ENCODE assay signal across 1 cellular context in the genomic region with DNA sequence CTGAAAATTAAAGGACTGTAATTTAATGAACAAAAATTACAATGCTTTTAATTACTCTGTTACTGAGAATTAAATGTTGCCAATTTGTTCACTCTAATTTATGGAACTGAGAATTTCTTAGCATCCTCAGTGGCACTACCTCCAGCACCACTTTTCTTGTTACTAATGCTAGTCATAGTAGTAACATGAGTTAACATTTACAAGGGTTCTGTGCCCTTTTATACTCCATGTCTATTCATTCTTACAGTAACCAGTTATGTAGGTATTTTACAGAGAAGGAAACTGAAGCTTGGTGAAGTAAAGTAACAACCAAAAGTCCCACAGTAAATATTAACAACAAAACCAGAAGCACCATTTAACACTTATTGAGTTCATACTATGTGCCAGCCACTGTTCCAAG.
TF ChIP-seq lines count a peak whose summit lies in the region.

No MANE protein-coding gene starts in this region.

TF ChIP-seq in GM12878, 131 proteins besides CTCF, POLR2A, EP300 and RAD21:
- TF ChIP-seq, protein P1, sequence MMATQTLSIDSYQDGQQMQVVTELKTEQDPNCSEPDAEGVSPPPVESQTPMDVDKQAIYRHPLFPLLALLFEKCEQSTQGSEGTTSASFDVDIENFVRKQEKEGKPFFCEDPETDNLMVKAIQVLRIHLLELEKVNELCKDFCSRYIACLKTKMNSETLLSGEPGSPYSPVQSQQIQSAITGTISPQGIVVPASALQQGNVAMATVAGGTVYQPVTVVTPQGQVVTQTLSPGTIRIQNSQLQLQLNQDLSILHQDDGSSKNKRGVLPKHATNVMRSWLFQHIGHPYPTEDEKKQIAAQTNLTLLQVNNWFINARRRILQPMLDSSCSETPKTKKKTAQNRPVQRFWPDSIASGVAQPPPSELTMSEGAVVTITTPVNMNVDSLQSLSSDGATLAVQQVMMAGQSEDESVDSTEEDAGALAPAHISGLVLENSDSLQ (IDR thresholded peaks at IDR 0.05) = no peak
- TF ChIP-seq, protein P2, sequence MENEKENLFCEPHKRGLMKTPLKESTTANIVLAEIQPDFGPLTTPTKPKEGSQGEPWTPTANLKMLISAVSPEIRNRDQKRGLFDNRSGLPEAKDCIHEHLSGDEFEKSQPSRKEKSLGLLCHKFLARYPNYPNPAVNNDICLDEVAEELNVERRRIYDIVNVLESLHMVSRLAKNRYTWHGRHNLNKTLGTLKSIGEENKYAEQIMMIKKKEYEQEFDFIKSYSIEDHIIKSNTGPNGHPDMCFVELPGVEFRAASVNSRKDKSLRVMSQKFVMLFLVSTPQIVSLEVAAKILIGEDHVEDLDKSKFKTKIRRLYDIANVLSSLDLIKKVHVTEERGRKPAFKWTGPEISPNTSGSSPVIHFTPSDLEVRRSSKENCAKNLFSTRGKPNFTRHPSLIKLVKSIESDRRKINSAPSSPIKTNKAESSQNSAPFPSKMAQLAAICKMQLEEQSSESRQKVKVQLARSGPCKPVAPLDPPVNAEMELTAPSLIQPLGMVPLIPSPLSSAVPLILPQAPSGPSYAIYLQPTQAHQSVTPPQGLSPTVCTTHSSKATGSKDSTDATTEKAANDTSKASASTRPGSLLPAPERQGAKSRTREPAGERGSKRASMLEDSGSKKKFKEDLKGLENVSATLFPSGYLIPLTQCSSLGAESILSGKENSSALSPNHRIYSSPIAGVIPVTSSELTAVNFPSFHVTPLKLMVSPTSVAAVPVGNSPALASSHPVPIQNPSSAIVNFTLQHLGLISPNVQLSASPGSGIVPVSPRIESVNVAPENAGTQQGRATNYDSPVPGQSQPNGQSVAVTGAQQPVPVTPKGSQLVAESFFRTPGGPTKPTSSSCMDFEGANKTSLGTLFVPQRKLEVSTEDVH (IDR thresholded peaks at IDR 0.05; ENCODE audit: low read depth, partially characterized antibody) = no peak
- TF ChIP-seq BMI1 (IDR thresholded peaks at IDR 0.05; ENCODE audit: borderline replicate concordance) (no peak), SREBF2 (IDR thresholded peaks at IDR 0.05; ENCODE audit: low read length) (no peak), HDAC6 (IDR thresholded peaks at IDR 0.05; ENCODE audit: unreplicated experiment) (no peak), SPI1 (IDR thresholded peaks at IDR 0.05; ENCODE audit: borderline replicate concordance, insufficient read depth, low read depth, low read length) (no peak), SIN3A (IDR thresholded peaks at IDR 0.05; ENCODE audit: low read depth, low read length) (no peak), MTA3 (IDR thresholded peaks at IDR 0.05; ENCODE audit: borderline replicate concordance, low read length) (no peak)
- TF ChIP-seq, protein P3, sequence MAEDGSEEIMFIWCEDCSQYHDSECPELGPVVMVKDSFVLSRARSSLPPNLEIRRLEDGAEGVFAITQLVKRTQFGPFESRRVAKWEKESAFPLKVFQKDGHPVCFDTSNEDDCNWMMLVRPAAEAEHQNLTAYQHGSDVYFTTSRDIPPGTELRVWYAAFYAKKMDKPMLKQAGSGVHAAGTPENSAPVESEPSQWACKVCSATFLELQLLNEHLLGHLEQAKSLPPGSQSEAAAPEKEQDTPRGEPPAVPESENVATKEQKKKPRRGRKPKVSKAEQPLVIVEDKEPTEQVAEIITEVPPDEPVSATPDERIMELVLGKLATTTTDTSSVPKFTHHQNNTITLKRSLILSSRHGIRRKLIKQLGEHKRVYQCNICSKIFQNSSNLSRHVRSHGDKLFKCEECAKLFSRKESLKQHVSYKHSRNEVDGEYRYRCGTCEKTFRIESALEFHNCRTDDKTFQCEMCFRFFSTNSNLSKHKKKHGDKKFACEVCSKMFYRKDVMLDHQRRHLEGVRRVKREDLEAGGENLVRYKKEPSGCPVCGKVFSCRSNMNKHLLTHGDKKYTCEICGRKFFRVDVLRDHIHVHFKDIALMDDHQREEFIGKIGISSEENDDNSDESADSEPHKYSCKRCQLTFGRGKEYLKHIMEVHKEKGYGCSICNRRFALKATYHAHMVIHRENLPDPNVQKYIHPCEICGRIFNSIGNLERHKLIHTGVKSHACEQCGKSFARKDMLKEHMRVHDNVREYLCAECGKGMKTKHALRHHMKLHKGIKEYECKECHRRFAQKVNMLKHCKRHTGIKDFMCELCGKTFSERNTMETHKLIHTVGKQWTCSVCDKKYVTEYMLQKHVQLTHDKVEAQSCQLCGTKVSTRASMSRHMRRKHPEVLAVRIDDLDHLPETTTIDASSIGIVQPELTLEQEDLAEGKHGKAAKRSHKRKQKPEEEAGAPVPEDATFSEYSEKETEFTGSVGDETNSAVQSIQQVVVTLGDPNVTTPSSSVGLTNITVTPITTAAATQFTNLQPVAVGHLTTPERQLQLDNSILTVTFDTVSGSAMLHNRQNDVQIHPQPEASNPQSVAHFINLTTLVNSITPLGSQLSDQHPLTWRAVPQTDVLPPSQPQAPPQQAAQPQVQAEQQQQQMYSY (CRISPR knock-in tag; IDR thresholded peaks at IDR 0.05) = no peak
- TF ChIP-seq, protein P4, sequence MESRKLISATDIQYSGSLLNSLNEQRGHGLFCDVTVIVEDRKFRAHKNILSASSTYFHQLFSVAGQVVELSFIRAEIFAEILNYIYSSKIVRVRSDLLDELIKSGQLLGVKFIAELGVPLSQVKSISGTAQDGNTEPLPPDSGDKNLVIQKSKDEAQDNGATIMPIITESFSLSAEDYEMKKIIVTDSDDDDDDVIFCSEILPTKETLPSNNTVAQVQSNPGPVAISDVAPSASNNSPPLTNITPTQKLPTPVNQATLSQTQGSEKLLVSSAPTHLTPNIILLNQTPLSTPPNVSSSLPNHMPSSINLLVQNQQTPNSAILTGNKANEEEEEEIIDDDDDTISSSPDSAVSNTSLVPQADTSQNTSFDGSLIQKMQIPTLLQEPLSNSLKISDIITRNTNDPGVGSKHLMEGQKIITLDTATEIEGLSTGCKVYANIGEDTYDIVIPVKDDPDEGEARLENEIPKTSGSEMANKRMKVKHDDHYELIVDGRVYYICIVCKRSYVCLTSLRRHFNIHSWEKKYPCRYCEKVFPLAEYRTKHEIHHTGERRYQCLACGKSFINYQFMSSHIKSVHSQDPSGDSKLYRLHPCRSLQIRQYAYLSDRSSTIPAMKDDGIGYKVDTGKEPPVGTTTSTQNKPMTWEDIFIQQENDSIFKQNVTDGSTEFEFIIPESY (IDR thresholded peaks at IDR 0.05) = no peak
